14 cellular contexts compared by ENCODE assay signal in the genomic region with DNA sequence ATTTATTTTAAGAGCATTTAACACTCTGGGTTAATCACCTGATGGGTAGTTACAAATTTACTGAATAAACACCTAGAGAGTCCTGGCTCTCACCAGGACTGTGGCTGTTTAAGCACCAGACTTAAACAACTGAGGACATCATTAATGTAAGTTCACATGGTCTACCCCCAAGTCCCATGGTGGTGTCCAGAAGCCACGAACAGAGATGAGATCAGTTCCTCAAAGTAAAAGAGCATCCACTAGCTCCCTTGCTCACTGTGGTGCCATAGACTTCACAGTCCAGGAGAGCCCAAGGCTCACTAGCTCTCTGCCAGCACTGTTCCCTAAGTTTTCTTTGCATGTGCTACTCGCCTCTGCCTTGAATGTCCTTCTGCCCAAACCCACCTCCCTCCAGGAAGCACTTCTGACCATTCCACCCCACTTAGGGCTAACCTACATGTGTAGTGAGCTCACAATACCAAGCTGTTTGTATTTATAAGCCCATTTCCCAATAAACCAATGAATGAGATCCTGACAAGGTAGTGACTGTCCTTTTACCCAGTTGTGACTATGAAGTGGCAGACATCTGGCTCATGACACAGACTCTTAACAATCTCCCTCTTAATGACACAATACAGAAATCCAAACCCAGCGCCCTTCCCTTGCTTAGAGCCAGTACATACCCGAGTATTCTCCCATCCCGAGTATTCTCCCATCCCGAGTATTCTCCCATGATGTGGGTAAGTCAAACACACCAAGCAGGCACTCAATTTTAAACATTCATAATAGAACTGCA. TPM values are rescaled to one million over a fixed set of nuclear protein-coding genes. Genes with fewer than 3 reads are reported as not detected.
DNase-seq lines count a peak whose midpoint lies in the region; ATAC-seq and TF ChIP-seq lines count a peak whose summit lies in the region.
"Had no signal": no experiment of that assay in that cellular context is flagged by ENCODE, and none has a peak within 500 bp of the region (broad histone marks: within the 10 kb centered on the region; RNA-seq: fewer than 3 reads in every experiment).

No MANE protein-coding gene starts in this region.

- peaks cover 28% of the 10 kb centered on the region for H3K4me1 Mint-ChIP-seq in T-helper 2 cell treated with Interferon-gamma antibody and Interleukin-4, amounts not matched to agents 5 μg/mL and 100 μg/mL, for 36 hours (ENCODE audit: low read depth)
- peaks cover 38% of the 10 kb centered on the region for H3K4me1 Mint-ChIP-seq in CD4-positive, alpha-beta T cell (ENCODE audit: low read depth)
- H3K4me1 Mint-ChIP-seq in activated CD8-positive, alpha-beta T cell treated with anti-CD3 and anti-CD28 coated beads, Interleukin-2, amount 10 ng/mL, durations not matched to agents 7 days and 5 days (ENCODE audit: low read depth) = peaks cover 40% of the 10 kb centered on the region
- H3K4me1 Mint-ChIP-seq in natural killer cell = peaks cover 9 to 21% of the 10 kb centered on the region in 2 donors

- no peak overlapping the region for H3K27ac ChIP-seq in CD4-positive, alpha-beta T cell (ENCODE audit: low read depth, low read length)
- H3K27ac ChIP-seq: coronary artery, foreskin keratinocyte, PC-9, SJSA1, tibial nerve had no signal

- no peaks in the 10 kb centered on the region for H3K9me3 ChIP-seq in CD4-positive, alpha-beta T cell (ENCODE audit: control insufficient read depth, low read length)
- H3K9me3 ChIP-seq: SJSA1, tibial nerve had no signal

- H3K36me3 Mint-ChIP-seq in T-helper 2 cell treated with Interferon-gamma antibody and Interleukin-4, amounts not matched to agents 5 μg/mL and 100 μg/mL, for 36 hours (ENCODE audit: low read depth) = peaks cover 54% of the 10 kb centered on the region
- peaks cover 81% of the 10 kb centered on the region for H3K36me3 Mint-ChIP-seq in CD4-positive, alpha-beta T cell (ENCODE audit: low read depth)
- peaks cover 67% of the 10 kb centered on the region for H3K36me3 Mint-ChIP-seq in activated CD8-positive, alpha-beta T cell treated with anti-CD3 and anti-CD28 coated beads, Interleukin-2, amount 10 ng/mL, durations not matched to agents 7 days and 5 days (ENCODE audit: low read depth)
- no peaks in the 10 kb centered on the region for H3K36me3 Mint-ChIP-seq in natural killer cell

- CTCF ChIA-PET in CD4-positive, alpha-beta T cell (lab: Charles Lee) = interaction anchor here (0.8 to 3.3 kb wide), 8 partner anchors 13 to 443 kb away, joined by 3 to 30 read pairs (median 6); partner anchors contain the start of gene NAP1L4
- CTCF ChIA-PET in activated CD8-positive, alpha-beta T cell treated with anti-CD3 and anti-CD28 coated beads, Interleukin-2, amount 10 ng/mL, durations not matched to agents 7 days and 5 days (lab: Charles Lee) = interaction anchor here (0.8 to 4.5 kb wide), 21 partner anchors 9 to 443 kb away, joined by 3 to 77 read pairs (median 8); no protein-coding TSS in a partner anchor

- no peak for TF ChIP-seq CTCF in CD4-positive, alpha-beta T cell (IDR thresholded peaks at IDR 0.05)
- TF ChIP-seq CTCF in natural killer cell (IDR thresholded peaks at IDR 0.05) = no peak

- H3K27me3 Mint-ChIP-seq in T-helper 2 cell treated with Interferon-gamma antibody and Interleukin-4, amounts not matched to agents 5 μg/mL and 100 μg/mL, for 36 hours (ENCODE audit: low read depth) = no peaks in the 10 kb centered on the region
- no peaks in the 10 kb centered on the region for H3K27me3 Mint-ChIP-seq in CD4-positive, alpha-beta T cell
- no peaks in the 10 kb centered on the region for H3K27me3 Mint-ChIP-seq in activated CD8-positive, alpha-beta T cell treated with anti-CD3 and anti-CD28 coated beads, Interleukin-2, amount 10 ng/mL, durations not matched to agents 7 days and 5 days (ENCODE audit: low read depth)
- H3K27me3 Mint-ChIP-seq in natural killer cell (ENCODE audit: low read depth in 2 of 2) = no peaks in the 10 kb centered on the region

- POLR2A ChIA-PET in CD4-positive, alpha-beta T cell (lab: Charles Lee) = interaction anchor here (0.8 to 2.0 kb wide), 6 partner anchors 13 to 115 kb away, joined by 3 to 14 read pairs (median 4); partner anchors contain the start of gene NAP1L4
- POLR2A ChIA-PET in activated CD8-positive, alpha-beta T cell treated with anti-CD3 and anti-CD28 coated beads, Interleukin-2, amount 10 ng/mL, durations not matched to agents 7 days and 5 days (lab: Charles Lee) = interaction anchor here (0.6 to 2.5 kb wide), 9 partner anchors 10 to 480 kb away, joined by 3 to 17 read pairs (median 4); no protein-coding TSS in a partner anchor

- H3K9me3 Mint-ChIP-seq in T-helper 2 cell treated with Interferon-gamma antibody and Interleukin-4, amounts not matched to agents 5 μg/mL and 100 μg/mL, for 36 hours = no peaks in the 10 kb centered on the region
- no peaks in the 10 kb centered on the region for H3K9me3 Mint-ChIP-seq in CD4-positive, alpha-beta T cell
- H3K9me3 Mint-ChIP-seq in activated CD8-positive, alpha-beta T cell treated with anti-CD3 and anti-CD28 coated beads, Interleukin-2, amount 10 ng/mL, durations not matched to agents 7 days and 5 days (ENCODE audit: insufficient read depth) = no peaks in the 10 kb centered on the region
- H3K9me3 Mint-ChIP-seq in natural killer cell = no peaks in the 10 kb centered on the region

- DNase-seq in T-helper 2 cell treated with Interferon-gamma antibody and Interleukin-4, amounts not matched to agents 5 μg/mL and 100 μg/mL, for 36 hours (ENCODE audit: low spot score) = no peak
- no peak for DNase-seq in T-helper 2 cell
- no peak for DNase-seq in CD4-positive, alpha-beta T cell
- no peak for DNase-seq in activated CD8-positive, alpha-beta T cell treated with anti-CD3 and anti-CD28 coated beads, Interleukin-2, amount 10 ng/mL, durations not matched to agents 7 days and 5 days
- no peak for DNase-seq in natural killer cell
- no peak for DNase-seq in occipital lobe (lab: John Stamatoyannopoulos, UW)
- no peak for DNase-seq in NCI-H1930 (lab: John Stamatoyannopoulos, UW)
- DNase-seq: activated effector memory CD4-positive, alpha-beta T cell treated with Interleukin-2 at 50 U/mL for 16 hours; foreskin keratinocyte; PC-9 had no signal

- ATAC-seq in CD4-positive, alpha-beta T cell (ENCODE audit: poor library complexity) = no peak
- ATAC-seq in activated CD8-positive, alpha-beta T cell treated with anti-CD3 and anti-CD28 coated beads, Interleukin-2, amount 10 ng/mL, durations not matched to agents 7 days and 5 days = no peak
- ATAC-seq in natural killer cell (peak in 1 of 3 donors; percentile 39), GM21390 (IDR thresholded peaks at IDR 0.05; ENCODE audit: unreplicated experiment) (no peak)

- intact Hi-C loops in CD4-positive, alpha-beta T cell (cut with DNase I, micrococcal nuclease) = loop anchor here in 1 of 2 experiments (1.0 kb wide), 1 partner anchor 11 kb away; no protein-coding TSS in a partner anchor
- intact Hi-C loops in natural killer cell (cut with micrococcal nuclease) = loop anchor here (5.0 kb wide), 1 partner anchor 46 kb away; no protein-coding TSS in a partner anchor

- H3K27ac Mint-ChIP-seq in T-helper 2 cell treated with Interferon-gamma antibody and Interleukin-4, amounts not matched to agents 5 μg/mL and 100 μg/mL, for 36 hours = peak overlapping the region; percentile 52
- H3K27ac Mint-ChIP-seq in CD4-positive, alpha-beta T cell = peak overlapping the region; percentile 9
- H3K27ac Mint-ChIP-seq in activated CD8-positive, alpha-beta T cell treated with anti-CD3 and anti-CD28 coated beads, Interleukin-2, amount 10 ng/mL, durations not matched to agents 7 days and 5 days = peak overlapping the region; percentile 65
- peak overlapping the region; percentile 17 to 30 for H3K27ac Mint-ChIP-seq in natural killer cell

- no peak overlapping the region for H3K4me3 Mint-ChIP-seq in T-helper 2 cell treated with Interferon-gamma antibody and Interleukin-4, amounts not matched to agents 5 μg/mL and 100 μg/mL, for 36 hours
- no peak overlapping the region for H3K4me3 Mint-ChIP-seq in CD4-positive, alpha-beta T cell
- no peak overlapping the region for H3K4me3 Mint-ChIP-seq in activated CD8-positive, alpha-beta T cell treated with anti-CD3 and anti-CD28 coated beads, Interleukin-2, amount 10 ng/mL, durations not matched to agents 7 days and 5 days
- no peak overlapping the region for H3K4me3 Mint-ChIP-seq in natural killer cell

- no peaks in the 10 kb centered on the region for H3K27me3 ChIP-seq in CD4-positive, alpha-beta T cell (ENCODE audit: control insufficient read depth, insufficient read depth, low read length)
- H3K27me3 ChIP-seq: foreskin keratinocyte, SJSA1, tibial nerve had no signal

RNA-seq across cellular contexts. Expression of gene NAP1L4, which starts 15.7 kb away (rescaled TPM):
- 100 to 1,000 TPM; 262 to 285 TPM for total RNA-seq in CD4-positive, alpha-beta T cell
- 100 to 1,000 TPM; 287 to 300 TPM for total RNA-seq in activated CD8-positive, alpha-beta T cell treated with anti-CD3 and anti-CD28 coated beads, Interleukin-2, amount 10 ng/mL, durations not matched to agents 7 days and 5 days
- total RNA-seq in natural killer cell (100 to 1,000 TPM; 219 to 244 (median 237) TPM), occipital lobe (207 TPM)

RNA-seq across cellular contexts. Expression of gene PHLDA2, which starts 47.3 kb away (rescaled TPM):
- total RNA-seq in CD4-positive, alpha-beta T cell = 1 to 10 TPM; 1.1 to 1.3 TPM
- total RNA-seq in activated CD8-positive, alpha-beta T cell treated with anti-CD3 and anti-CD28 coated beads, Interleukin-2, amount 10 ng/mL, durations not matched to agents 7 days and 5 days = 1 to 10 TPM; 1.3 to 2.6 TPM
- total RNA-seq in natural killer cell = 1 to 10 TPM in 2 of 3 donors, under 1 TPM in 1; 0.79 to 3.2 (median 2.2) TPM
- total RNA-seq in occipital lobe = not detected

Comparison
In these comparisons a context has a peak if more than half of its experiments do, and no peak if none do; other contexts are left out.
1. H3K27ac Mint-ChIP-seq: peak in every context shown above with its lines; median percentile 65 in activated CD8-positive, alpha-beta T cell treated with anti-CD3 and anti-CD28 coated beads, Interleukin-2, amount 10 ng/mL, durations not matched to agents 7 days and 5 days; 52 in T-helper 2 cell treated with Interferon-gamma antibody and Interleukin-4, amounts not matched to agents 5 μg/mL and 100 μg/mL, for 36 hours; 24 in natural killer cell; 9 in CD4-positive, alpha-beta T cell.